In the genomic region with DNA sequence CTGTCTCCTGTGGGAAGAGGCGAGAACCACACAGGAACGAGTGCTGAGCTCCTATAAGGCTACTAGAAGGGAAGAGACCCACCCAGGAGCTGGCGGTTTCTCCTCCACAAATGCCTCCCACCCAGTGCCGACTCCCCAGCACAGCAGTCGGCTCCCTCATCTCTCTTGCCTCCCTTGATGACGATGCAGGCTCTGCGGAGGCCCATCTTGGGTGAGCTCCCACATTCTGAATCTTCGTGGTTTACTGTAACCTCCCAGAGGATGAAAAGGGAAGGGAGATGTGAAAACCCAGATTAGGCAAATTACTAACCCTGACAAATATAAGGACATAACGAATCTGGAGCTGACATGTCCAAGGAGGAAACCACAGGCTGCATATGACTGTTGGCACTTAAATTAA, we compare ENCODE assay signal across 17 cellular contexts. TPM values are rescaled to one million over a fixed set of nuclear protein-coding genes. Genes with fewer than 3 reads are reported as not detected.
"Had no signal": no experiment of that assay in that cellular context is flagged by ENCODE, and none has a peak within 500 bp of the region (broad histone marks: within the 10 kb centered on the region; RNA-seq: fewer than 3 reads in every experiment).

No MANE protein-coding gene starts in this region.

- DNase-seq: effector CD8-positive, alpha-beta T cell; heart right ventricle; kidney glomerular epithelial cell; mammary epithelial cell; naive thymus-derived CD4-positive, alpha-beta T cell; nephron progenitor cell; spleen; stimulated activated CD4-positive, alpha-beta T cell treated with anti-CD3 and anti-CD28 coated beads, Interleukin-15, amount 100 ng/mL, for 24 hours; stimulated activated CD4-positive, alpha-beta T cell treated with anti-CD3 and anti-CD28 coated beads, Interleukin-1b, Interleukin-23, amount 100 ng/mL, for 48 hours; stimulated activated CD4-positive, alpha-beta T cell treated with anti-CD3 and anti-CD28 coated beads, Interleukin-4, amount 100 ng/mL, for 24 hours; transverse colon had no signal

- H3K9me3 ChIP-seq: heart right ventricle, neutrophil, spleen, thoracic aorta, transverse colon had no signal

- H3K27me3 ChIP-seq: neutrophil had no signal

- H3K27ac ChIP-seq: heart right ventricle, neutrophil, spleen, thoracic aorta, transverse colon had no signal

- H3K36me3 ChIP-seq: heart right ventricle, neutrophil, spleen, thoracic aorta, transverse colon had no signal

- H3K4me1 ChIP-seq: spleen, transverse colon had no signal

- H3K4me3 ChIP-seq: heart right ventricle, spleen, thoracic aorta, transverse colon had no signal

- ATAC-seq: heart right ventricle; naive thymus-derived CD4-positive, alpha-beta T cell; sciatic nerve; stimulated activated memory B cell treated with anti-CD40 and anti-IgM and Interleukin-4, amounts not matched to agents 10 μg/mL and 1 μg/mL and 100 μg/mL, for 72 hours had no signal

RNA-seq across cellular contexts. Expression of gene GRIN2B, which starts 23.8 kb away (rescaled TPM):
- total RNA-seq: naive thymus-derived CD4-positive, alpha-beta T cell; osteocyte; pulmonary artery endothelial cell; thoracic aorta had no signal
